ENCODE assay signal across 8 cellular contexts in the genomic region with DNA sequence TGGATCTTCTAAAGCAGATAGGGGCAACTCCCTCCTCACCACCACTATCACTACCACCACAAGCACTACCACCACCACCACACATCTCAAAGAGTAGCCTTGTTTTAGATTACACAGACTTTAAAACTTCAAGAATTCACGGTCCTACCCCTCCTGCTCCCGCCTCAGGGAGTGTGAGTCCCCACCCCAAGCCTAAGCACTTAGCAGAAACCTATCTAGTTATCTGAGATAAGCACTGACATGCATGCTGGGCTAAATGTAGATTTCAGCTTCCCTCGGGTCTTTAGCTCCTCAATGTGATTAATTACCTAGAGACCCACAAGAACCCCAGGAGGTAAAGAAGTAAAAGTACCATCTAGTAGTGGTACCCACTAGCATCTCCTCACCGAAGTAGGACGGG. TPM values are rescaled to one million over a fixed set of nuclear protein-coding genes. Genes with fewer than 3 reads are reported as not detected.
DNase-seq lines count a peak whose midpoint lies in the region; ATAC-seq and TF ChIP-seq lines count a peak whose summit lies in the region.

No MANE protein-coding gene starts in this region.

- DNase-seq in heart right ventricle: no peak
- no peak for DNase-seq in Right ventricle myocardium superior
- no peak for DNase-seq in colonic mucosa
- DNase-seq in uterus: no peak
- DNase-seq in NCI-H187 (lab: John Stamatoyannopoulos, UW): no peak
- no peak for DNase-seq in GF-D8 (lab: John Stamatoyannopoulos, UW)

- intact Hi-C loops in heart right ventricle (cut with DNase I): no loop called here
- intact Hi-C loops in Right ventricle myocardium superior (cut with DNase I): no loop called here
- intact Hi-C loops in colonic mucosa (cut with DNase I): no loop called here
- intact Hi-C loops in uterus (cut with DNase I; ENCODE audit: low total_unique reads): no loop called here

- H3K4me3 ChIP-seq in heart right ventricle: peak overlapping the region in 9 of 10 donors; percentile 54 to 84 (median 73)
- H3K4me3 ChIP-seq in colonic mucosa: peak overlapping the region; percentile 38
- peak overlapping the region; percentile 41 for H3K4me3 ChIP-seq in mucosa of stomach (ENCODE audit: low read length)
- H3K4me3 ChIP-seq in uterus: peak overlapping the region; percentile 46 to 56

- whole genome bisulfite sequencing in heart right ventricle, 2 donors: 13 to 15% methylated on average over 5 of the region's 5 CpGs

- H3K27me3 ChIP-seq in heart right ventricle (peaks cover 0 to 67% (median 0%) of the 10 kb centered on the region in 7 donors), colonic mucosa (no peaks in the 10 kb centered on the region), mucosa of stomach (ENCODE audit: control insufficient read depth, insufficient read depth, low read length) (no peaks in the 10 kb centered on the region), uterus (no peaks in the 10 kb centered on the region)

- H3K27ac ChIP-seq in heart right ventricle (peak overlapping the region in 3 of 10 donors; percentile 80 to 85 (median 83)), colonic mucosa (peak overlapping the region; percentile 58), uterus (peak overlapping the region; percentile 74 to 79)

- H3K36me3 ChIP-seq in heart right ventricle (no peaks in the 10 kb centered on the region), colonic mucosa (no peaks in the 10 kb centered on the region), mucosa of stomach (ENCODE audit: control insufficient read depth, insufficient read depth, low read length) (no peaks in the 10 kb centered on the region), uterus (no peaks in the 10 kb centered on the region)

- no peak for TF ChIP-seq POLR2A in uterus (IDR thresholded peaks at IDR 0.05)

- no peak for TF ChIP-seq CTCF in heart right ventricle (IDR thresholded peaks at IDR 0.05)
- TF ChIP-seq CTCF in colonic mucosa (IDR thresholded peaks at IDR 0.05): no peak
- no peak for TF ChIP-seq CTCF in uterus (IDR thresholded peaks at IDR 0.05)

- no peaks in the 10 kb centered on the region for H3K9me3 ChIP-seq in heart right ventricle
- no peaks in the 10 kb centered on the region for H3K9me3 ChIP-seq in colonic mucosa
- no peaks in the 10 kb centered on the region for H3K9me3 ChIP-seq in mucosa of stomach (ENCODE audit: control insufficient read depth, low read length)
- no peaks in the 10 kb centered on the region for H3K9me3 ChIP-seq in uterus

- H3K9ac ChIP-seq in colonic mucosa (ENCODE audit: low read depth in 2 of 2, low read length in 2 of 2): peak overlapping the region in 1 of 2 donors; percentile 83
- H3K9ac ChIP-seq in mucosa of stomach (ENCODE audit: low read length): peak overlapping the region; percentile 57

- ATAC-seq in heart right ventricle (no peak), Right ventricle myocardium superior (ENCODE audit: poor library complexity) (no peak), HG03175 (IDR thresholded peaks at IDR 0.05; ENCODE audit: unreplicated experiment) (no peak)

- H3K4me1 ChIP-seq in heart right ventricle (peaks cover 0 to 5% (median 0%) of the 10 kb centered on the region in 9 donors), colonic mucosa (no peaks in the 10 kb centered on the region), mucosa of stomach (ENCODE audit: control insufficient read depth, insufficient read depth, low read length) (peaks cover 4% of the 10 kb centered on the region), uterus (no peaks in the 10 kb centered on the region)

RNA-seq across cellular contexts. Expression of gene AMOT, which starts 0.8 kb away (rescaled TPM):
- total RNA-seq in heart right ventricle (10 to 100 TPM in 1 of 10 donors, 1 to 10 TPM in 9; 3.4 to 10.8 (median 6.5) TPM), Right ventricle myocardium superior (8.6 TPM), colonic mucosa (10 to 100 TPM; 23.3 to 24.2 TPM), uterus (10 to 100 TPM in 2 of 4 donors, 1 to 10 TPM in 2; 3.5 to 40.8 (median 14.9) TPM)
- polyA plus RNA-seq in heart right ventricle: 1 to 10 TPM in 1 of 2 donors, under 1 TPM in 1; 0.62 to 1.7 TPM
